Comparison of ENCODE assay signal across 22 cellular contexts in genomic region chr7:147071536-147071935, GRCh38.
DNase-seq lines count a peak whose midpoint lies in the region; ATAC-seq, FAIRE-seq and TF ChIP-seq lines count a peak whose summit lies in the region.
"Had no signal": no experiment of that assay in that cellular context is flagged by ENCODE, and none has a peak within 500 bp of the region (broad histone marks: within the 10 kb centered on the region; RNA-seq: fewer than 3 reads in every experiment).

No MANE protein-coding gene starts in this region.

- peaks cover 8% of the 10 kb centered on the region for H3K36me3 Mint-ChIP-seq in HFFc6 (ENCODE audit: low read depth)
- H3K36me3 Mint-ChIP-seq: CD4-positive, CD25-positive, alpha-beta regulatory T cell; CD8-positive, alpha-beta T cell had no signal

- H3K79me2 ChIP-seq in H1 (ENCODE audit: control insufficient read depth in 1 of 2, insufficient read depth in 2 of 2, low read length in 2 of 2), result no peaks in the 10 kb centered on the region

- TF ChIP-seq EP300 in H1 (IDR thresholded peaks at IDR 0.05; ENCODE audit: borderline replicate concordance in 1 of 2, low read depth in 2 of 2, low read length in 2 of 2), result no peak

- H4K20me1 ChIP-seq in H1 (replicated peaks in 1 of 2; ENCODE audit: control insufficient read depth in 1 of 2, insufficient read depth in 2 of 2, low read length in 2 of 2), result no peaks in the 10 kb centered on the region
- H4K20me1 ChIP-seq: BLaER1 had no signal

- no peaks in the 10 kb centered on the region for H3K79me1 ChIP-seq in H1 (ENCODE audit: low read depth, low read length)

- no peak overlapping the region for H3K9ac ChIP-seq in H1 (replicated peaks in 1 of 4; ENCODE audit: extremely low read depth in 1 of 4, low read depth in 3 of 4, low read length in 3 of 4)
- H3K9ac ChIP-seq: BLaER1 had no signal

- TF ChIP-seq POLR2A in H1 (IDR thresholded peaks at IDR 0.05; ENCODE audit: control extremely low read depth in 1 of 2, low read depth in 2 of 2, low read length in 2 of 2), result no peak

- H3K4me1 Mint-ChIP-seq in HFFc6 (ENCODE audit: low read depth), result no peaks in the 10 kb centered on the region
- H3K4me1 Mint-ChIP-seq: B cell; CD4-positive, CD25-positive, alpha-beta regulatory T cell had no signal

- no peaks in the 10 kb centered on the region for H3K27me3 ChIP-seq in H1 (replicated peaks in 1 of 4; ENCODE audit: control insufficient read depth in 3 of 4, extremely low read depth in 1 of 4, insufficient read depth in 3 of 4, low read length in 3 of 4)
- H3K27me3 ChIP-seq: BLaER1 had no signal

- no peak for TF ChIP-seq RAD21 in H1 (IDR thresholded peaks at IDR 0.05 in 1 of 2, conservative IDR thresholded peaks at IDR 0.05 in 1 of 2; ENCODE audit: low read depth in 2 of 2, low read length in 2 of 2)

- H2BK15ac ChIP-seq in H1 (ENCODE audit: low read length), result no peak overlapping the region

- 0 out of 2 replicates have a peak overlapping the region, but pooled peaks have one; percentile 18 for H2AFZ ChIP-seq in H1 (ENCODE audit: low read length)
- H2AFZ ChIP-seq: GM23338 had no signal

- H3K27ac ChIP-seq in H1 (ENCODE audit: low read depth, low read length), result no peak overlapping the region
- H3K27ac ChIP-seq: BLaER1, C4-2B had no signal

- H3K36me3 ChIP-seq in H1 (ENCODE audit: control insufficient read depth in 2 of 4, insufficient read depth in 4 of 4, low read length in 3 of 4), result no peaks in the 10 kb centered on the region
- H3K36me3 ChIP-seq: BLaER1, HAP-1 had no signal

- no peaks in the 10 kb centered on the region for H3K4me1 ChIP-seq in H1 (replicated peaks in 1 of 4; ENCODE audit: control insufficient read depth in 3 of 4, insufficient read depth in 4 of 4, low read length in 3 of 4)
- H3K4me1 ChIP-seq: Caco-2, HAP-1 had no signal

- ATAC-seq in HG02763 (IDR thresholded peaks at IDR 0.05; ENCODE audit: unreplicated experiment) (no peak), Right ventricle myocardium inferior (no peak)
- ATAC-seq: CD8-positive, alpha-beta T cell; GM12878; GM23338 had no signal

- H4K91ac ChIP-seq in H1 (replicated peaks; ENCODE audit: insufficient read length, low read length), result no peak overlapping the region

- intact Hi-C loops in Right ventricle myocardium inferior (cut with DNase I), result no loop called here

- no peak overlapping the region for H3K27ac Mint-ChIP-seq in HFFc6
- H3K27ac Mint-ChIP-seq: B cell; CD4-positive, CD25-positive, alpha-beta regulatory T cell; CD8-positive, alpha-beta T cell; GM23338 had no signal

- H3K18ac ChIP-seq in H1 (ENCODE audit: extremely low read depth, low read length), result no peak overlapping the region

- H2BK20ac ChIP-seq in H1 (ENCODE audit: low read length), result no peak overlapping the region

- POLR2A ChIA-PET in H1 (lab: Charles Lee; ENCODE audit: partially characterized antibody), result no interaction called here

- H2AK5ac ChIP-seq in H1 (ENCODE audit: low read depth, low read length), result no peak overlapping the region

- H3K4me3 Mint-ChIP-seq in HFFc6, result no peak overlapping the region
- H3K4me3 Mint-ChIP-seq: B cell; CD4-positive, CD25-positive, alpha-beta regulatory T cell; CD8-positive, alpha-beta T cell; GM23338 had no signal

- H3K4me3 ChIP-seq in H1 (ENCODE audit: extremely low read depth in 1 of 4, insufficient read depth in 2 of 4, low read depth in 3 of 4, low read length in 4 of 4), result no peak overlapping the region
- H3K4me3 ChIP-seq: BLaER1, GM12878, GM23338, HAP-1 had no signal

- H3K56ac ChIP-seq in H1 (replicated peaks; ENCODE audit: insufficient read length, low read depth, low read length), result no peak overlapping the region

- no peak overlapping the region for H4K8ac ChIP-seq in H1 (ENCODE audit: extremely low read depth, insufficient read depth, low read length)

- no peaks in the 10 kb centered on the region; the same call in 1 of the 2 replicates for H3K27me3 Mint-ChIP-seq in HFFc6 (ENCODE audit: insufficient read depth)
- H3K27me3 Mint-ChIP-seq: B cell; CD4-positive, CD25-positive, alpha-beta regulatory T cell had no signal

- H3K23me2 ChIP-seq in H1 (ENCODE audit: low read depth, low read length), result no peaks in the 10 kb centered on the region

- DNase-seq in H1 (ENCODE audit: low read depth in 1 of 2, low spot score in 2 of 2), result no peak
- peak; percentile 8 for DNase-seq in kidney glomerular epithelial cell (lab: John Stamatoyannopoulos, UW)
- peak; percentile 1 for DNase-seq in renal cortical epithelial cell (ENCODE audit: low read depth)
- DNase-seq in HFFc6, result no peak
- DNase-seq in Right ventricle myocardium inferior (ENCODE audit: missing footprints), result no peak
- DNase-seq: Caco-2; CD4-positive, CD25-positive, alpha-beta regulatory T cell; CD8-positive, alpha-beta T cell; DMS 273 treated with DMSO at 0.1 percent for 48 hours; DMS79; EL; GDM1 had no signal

- no peak overlapping the region for H3K4ac ChIP-seq in H1 (replicated peaks; ENCODE audit: insufficient read length, low read depth, low read length)

- H3K4me2 ChIP-seq in H1 (ENCODE audit: insufficient read depth in 1 of 2, low read depth in 2 of 2, low read length in 2 of 2), result no peak overlapping the region
- H3K4me2 ChIP-seq: BLaER1, GM23338 had no signal

- no peak overlapping the region for H4K5ac ChIP-seq in H1 (ENCODE audit: insufficient read length, low read depth, low read length)

- no peak overlapping the region for H3K14ac ChIP-seq in H1 (ENCODE audit: insufficient read length)

- no peaks in the 10 kb centered on the region for H3K9me3 ChIP-seq in H1 (ENCODE audit: insufficient read depth in 2 of 2, low read depth in 1 of 2, low read length in 1 of 2)
- H3K9me3 ChIP-seq: Caco-2, HAP-1 had no signal

- no peak overlapping the region for H2BK12ac ChIP-seq in H1 (ENCODE audit: low read depth, low read length)

- no peak overlapping the region for H2BK5ac ChIP-seq in H1 (ENCODE audit: low read depth, low read length)

- no peak overlapping the region for H2BK120ac ChIP-seq in H1 (replicated peaks; ENCODE audit: low read depth, low read length)

- no peak for FAIRE-seq in H1 (lab: Jason Lieb, UNC)
- FAIRE-seq: D721Med, GM12878, GM18507, H54 had no signal

- peaks cover 31% of the 10 kb centered on the region for H3K9me3 Mint-ChIP-seq in HFFc6

- CTCF ChIA-PET in H1 (lab: Charles Lee; ENCODE audit: partially characterized antibody), result interaction anchor here (1.5 kb wide), 1 partner anchor 18 kb away, joined by 4 read pairs; no protein-coding TSS in a partner anchor

- H3K23ac ChIP-seq in H1 (ENCODE audit: insufficient read length), result no peak overlapping the region

- TF ChIP-seq CTCF in H1 (IDR thresholded peaks at IDR 0.05; ENCODE audit: control extremely low read depth in 1 of 3, insufficient read depth in 1 of 3, low read depth in 1 of 3, low read length in 3 of 3) (no peak), HFFc6 (IDR thresholded peaks at IDR 0.05) (no peak)

- WGBS in H1 (ENCODE audit: extremely low coverage in 1 of 2, insufficient coverage in 1 of 2, insufficient read length in 1 of 2, insufficient replicate concordance in 2 of 2, low coverage in 1 of 2, low lambda C conversion rate in 2 of 2, missing lambda C conversion rate in 1 of 2), 2 experiments, result 76% methylated on average over 1 of the region's 1 CpG; no CpG with 5 or more reads in 1 of the 2 experiments

TF ChIP-seq in H1, 55 proteins besides CTCF, POLR2A, EP300 and RAD21:
- no peak for TF ChIP-seq USF2 (IDR thresholded peaks at IDR 0.05; ENCODE audit: low read length)
- TF ChIP-seq KDM1A (IDR thresholded peaks at IDR 0.05; ENCODE audit: borderline replicate concordance, low read length), result no peak
- no peak for TF ChIP-seq CBX5 (IDR thresholded peaks at IDR 0.05; ENCODE audit: low read depth, low read length)
- TF ChIP-seq TCF12 (IDR thresholded peaks at IDR 0.05; ENCODE audit: low read depth, low read length), result no peak
- TF ChIP-seq KDM4A (IDR thresholded peaks at IDR 0.05; ENCODE audit: low read depth, low read length, severe bottlenecking), result no peak
- no peak for TF ChIP-seq TAF1 (IDR thresholded peaks at IDR 0.05; ENCODE audit: low read depth, low read length)

Comparison
In these comparisons a context has a peak if more than half of its experiments do, and no peak if none do; other contexts are left out.
1. DNase-seq: peak in kidney glomerular epithelial cell (single experiment) and renal cortical epithelial cell (single experiment); none in H1 (0 of 2), HFFc6 (single experiment) and Right ventricle myocardium inferior (single experiment).